In genomic region chr1:155195201-155196102, GRCh38 we compare ENCODE assay signal across 9 cellular contexts. TPM values are rescaled to one million over a fixed set of nuclear protein-coding genes. Genes with fewer than 3 reads are reported as not detected.
DNase-seq lines count a peak whose midpoint lies in the region; ATAC-seq, FAIRE-seq and TF ChIP-seq lines count a peak whose summit lies in the region.
"Had no signal": no experiment of that assay in that cellular context is flagged by ENCODE, and none has a peak within 500 bp of the region (broad histone marks: within the 10 kb centered on the region; RNA-seq: fewer than 3 reads in every experiment).

No MANE protein-coding gene starts in this region.

- H3K27ac Mint-ChIP-seq in stimulated activated effector memory CD8-positive, alpha-beta T cell treated with anti-CD3 and anti-CD28 coated beads, Interleukin-12 subunit alpha, Interleukin-12 subunit beta, amount 100 ng/mL, for 72 hours = peak overlapping the region; percentile 99

- peaks cover 0 to 18% (median 0%) of the 10 kb centered on the region in 9 donors for H3K36me3 ChIP-seq in heart right ventricle

- 20 to 25% methylated on average over 26 to 27 of the region's 27 CpGs for WGBS in heart right ventricle, 2 donors

- H3K36me3 Mint-ChIP-seq in stimulated activated effector memory CD8-positive, alpha-beta T cell treated with anti-CD3 and anti-CD28 coated beads, Interleukin-12 subunit alpha, Interleukin-12 subunit beta, amount 100 ng/mL, for 72 hours = peaks cover 41% of the 10 kb centered on the region

- H3K9me3 ChIP-seq in heart right ventricle = no peaks in the 10 kb centered on the region

- peak; percentile 65 for DNase-seq in DMS 273 (lab: John Stamatoyannopoulos, UW; ENCODE audit: unreplicated experiment)
- DNase-seq in DMS 273 treated with DMSO at 0.1 percent for 48 hours (lab: John Stamatoyannopoulos, UW) = no peak
- DNase-seq in heart right ventricle = no peak
- DNase-seq in stimulated activated effector memory CD8-positive, alpha-beta T cell treated with anti-CD3 and anti-CD28 coated beads, Interleukin-12 subunit alpha, Interleukin-12 subunit beta, amount 100 ng/mL, for 72 hours (ENCODE audit: low spot score in 2 of 2) = no peak
- no peak for DNase-seq in HTR-8/SVneo (ENCODE audit: insufficient read length, low spot score)
- no peak for DNase-seq in putamen (ENCODE audit: low spot score)

- peaks cover 6 to 40% (median 29%) of the 10 kb centered on the region in 9 donors for H3K4me1 ChIP-seq in heart right ventricle

- H3K4me1 Mint-ChIP-seq in stimulated activated effector memory CD8-positive, alpha-beta T cell treated with anti-CD3 and anti-CD28 coated beads, Interleukin-12 subunit alpha, Interleukin-12 subunit beta, amount 100 ng/mL, for 72 hours = peaks cover 39% of the 10 kb centered on the region

- H3K27ac ChIP-seq in heart right ventricle = peak overlapping the region in 9 of 10 donors; percentile 66 to 91 (median 87)

- intact Hi-C loops in heart right ventricle (cut with DNase I) = no loop called here

- no peaks in the 10 kb centered on the region for H3K27me3 ChIP-seq in heart right ventricle

- H3K4me3 ChIP-seq in WI38 (ENCODE audit: low read depth, low read length) (peak overlapping the region; percentile 58), heart right ventricle (peak overlapping the region; percentile 19 to 77 (median 58))

- no peak for FAIRE-seq in HTR-8/SVneo (lab: Jason Lieb, UNC)
- FAIRE-seq: A204.1 had no signal

- peak overlapping the region; percentile 90 for H3K4me3 Mint-ChIP-seq in stimulated activated effector memory CD8-positive, alpha-beta T cell treated with anti-CD3 and anti-CD28 coated beads, Interleukin-12 subunit alpha, Interleukin-12 subunit beta, amount 100 ng/mL, for 72 hours

- TF ChIP-seq CTCF in WI38 (IDR thresholded peaks at IDR 0.05; ENCODE audit: low read depth, low read length) (no peak), heart right ventricle (IDR thresholded peaks at IDR 0.05) (no peak)

- no peaks in the 10 kb centered on the region for H3K9me3 Mint-ChIP-seq in stimulated activated effector memory CD8-positive, alpha-beta T cell treated with anti-CD3 and anti-CD28 coated beads, Interleukin-12 subunit alpha, Interleukin-12 subunit beta, amount 100 ng/mL, for 72 hours

- ATAC-seq in heart right ventricle (peak in 2 of 8 donors; percentile 0 to 1), GM18517 (IDR thresholded peaks at IDR 0.05; ENCODE audit: unreplicated experiment) (no peak)
- ATAC-seq in stimulated activated effector memory CD8-positive, alpha-beta T cell treated with anti-CD3 and anti-CD28 coated beads, Interleukin-12 subunit alpha, Interleukin-12 subunit beta, amount 100 ng/mL, for 72 hours = no peak

RNA-seq across cellular contexts. Expression of gene THBS3, which starts 12.2 kb away (rescaled TPM):
- total RNA-seq in heart right ventricle = 1 to 10 TPM; 3.8 to 8.8 (median 6.4) TPM
- polyA plus RNA-seq in heart right ventricle = 10 to 100 TPM in 1 of 2 donors, 1 to 10 TPM in 1; 4.9 to 23.5 TPM

RNA-seq across cellular contexts. Expression of gene MTX1, which starts 13.0 kb away (rescaled TPM):
- 10 to 100 TPM; 13.1 to 25.8 (median 17.1) TPM for total RNA-seq in heart right ventricle
- polyA plus RNA-seq in heart right ventricle = 10 to 100 TPM; 33.9 to 49.7 TPM

RNA-seq across cellular contexts. Expression of gene TRIM46, which starts 21.8 kb away (rescaled TPM):
- total RNA-seq in heart right ventricle = under 1 TPM in 2 of 10 donors, not detected in 8; 0.10 to 0.35 TPM
- under 1 TPM; 0.04 to 0.07 TPM for polyA plus RNA-seq in heart right ventricle

RNA-seq across cellular contexts. Expression of gene KRTCAP2, which starts 22.3 kb away (rescaled TPM):
- 100 to 1,000 TPM in 9 of 10 donors, 10 to 100 TPM in 1; 96.1 to 173 (median 114) TPM for total RNA-seq in heart right ventricle
- 100 to 1,000 TPM; 302 to 355 TPM for polyA plus RNA-seq in heart right ventricle

RNA-seq across cellular contexts. Expression of gene DPM3, which starts 55.1 kb away (rescaled TPM):
- 10 to 100 TPM; 48.2 to 70.9 (median 53.4) TPM for total RNA-seq in heart right ventricle
- 100 to 1,000 TPM; 144 to 304 TPM for polyA plus RNA-seq in heart right ventricle
